Comparison of ENCODE assay signal across 27 cellular contexts in genomic region chr1:164598719-164599118, GRCh38. TPM values are rescaled to one million over a fixed set of nuclear protein-coding genes. Genes with fewer than 3 reads are reported as not detected.
DNase-seq lines count a peak whose midpoint lies in the region; ATAC-seq and TF ChIP-seq lines count a peak whose summit lies in the region.
"Had no signal": no experiment of that assay in that cellular context is flagged by ENCODE, and none has a peak within 500 bp of the region (broad histone marks: within the 10 kb centered on the region; RNA-seq: fewer than 3 reads in every experiment).

No MANE protein-coding gene starts in this region.

- intact Hi-C loops in body of pancreas (cut with DNase I) = no loop called here

- H3K9me3 ChIP-seq in body of pancreas = no peaks in the 10 kb centered on the region
- H3K9me3 ChIP-seq: BE2C, heart left ventricle, lower lobe of right lung, right lobe of liver, thoracic aorta had no signal

- H3K27me3 Mint-ChIP-seq in nephron progenitor cell (ENCODE audit: low read depth, poor library complexity) = no peaks in the 10 kb centered on the region
- H3K27me3 Mint-ChIP-seq: activated CD4-positive, alpha-beta memory T cell treated with anti-CD3 and anti-CD28 coated beads for 36 hours; activated naive CD4-positive, alpha-beta T cell treated with anti-CD3 and anti-CD28 coated beads, Interleukin-2, amount 10 ng/mL, durations not matched to agents 7 days and 5 days had no signal

- ATAC-seq in body of pancreas (no peak), GM18861 (IDR thresholded peaks at IDR 0.05; ENCODE audit: unreplicated experiment) (no peak)
- ATAC-seq: lower lobe of right lung, right lobe of liver had no signal

- peaks cover 57% of the 10 kb centered on the region for H3K36me3 Mint-ChIP-seq in nephron progenitor cell (ENCODE audit: low read depth)
- H3K36me3 Mint-ChIP-seq: activated CD4-positive, alpha-beta memory T cell treated with anti-CD3 and anti-CD28 coated beads for 36 hours; activated naive CD4-positive, alpha-beta T cell treated with anti-CD3 and anti-CD28 coated beads, Interleukin-2, amount 10 ng/mL, durations not matched to agents 7 days and 5 days had no signal

- TF ChIP-seq CTCF in body of pancreas (IDR thresholded peaks at IDR 0.05) (no peak), nephron progenitor cell (IDR thresholded peaks at IDR 0.05) (no peak), coronary artery (IDR thresholded peaks at IDR 0.05) (no peak)

- 35 to 38% methylated on average over 6 of the region's 6 CpGs for WGBS in body of pancreas, 2 donors

- H3K27me3 ChIP-seq in body of pancreas = no peaks in the 10 kb centered on the region
- H3K27me3 ChIP-seq: BE2C, heart left ventricle, right lobe of liver had no signal

- H3K27ac Mint-ChIP-seq in nephron progenitor cell = peak overlapping the region; percentile 54
- H3K27ac Mint-ChIP-seq: activated CD4-positive, alpha-beta memory T cell treated with anti-CD3 and anti-CD28 coated beads for 36 hours; activated naive CD4-positive, alpha-beta T cell treated with anti-CD3 and anti-CD28 coated beads, Interleukin-2, amount 10 ng/mL, durations not matched to agents 7 days and 5 days had no signal

- H3K4me3 ChIP-seq in body of pancreas (no peak overlapping the region), coronary artery (no peak overlapping the region)
- H3K4me3 ChIP-seq: heart left ventricle, lower lobe of right lung, right lobe of liver had no signal

- peaks cover 76% of the 10 kb centered on the region for H3K4me1 ChIP-seq in body of pancreas
- H3K4me1 ChIP-seq: BE2C had no signal

- TF ChIP-seq POLR2A in body of pancreas (IDR thresholded peaks at IDR 0.05) = no peak

- peak overlapping the region in 3 of 4 donors; percentile 59 to 88 (median 87) for H3K27ac ChIP-seq in body of pancreas
- H3K27ac ChIP-seq in coronary artery = no peak overlapping the region
- H3K27ac ChIP-seq: lower lobe of right lung, right lobe of liver had no signal

- H3K9me3 Mint-ChIP-seq in nephron progenitor cell = no peaks in the 10 kb centered on the region
- H3K9me3 Mint-ChIP-seq: activated CD4-positive, alpha-beta memory T cell treated with anti-CD3 and anti-CD28 coated beads for 36 hours; activated naive CD4-positive, alpha-beta T cell treated with anti-CD3 and anti-CD28 coated beads, Interleukin-2, amount 10 ng/mL, durations not matched to agents 7 days and 5 days had no signal

- H3K36me3 ChIP-seq in body of pancreas (replicated peaks in 1 of 2; ENCODE audit: insufficient read depth in 1 of 2, low read depth in 2 of 2) = no peaks in the 10 kb centered on the region
- H3K36me3 ChIP-seq: BE2C, lower lobe of right lung, right lobe of liver, thoracic aorta had no signal

- peaks cover 74% of the 10 kb centered on the region for H3K4me1 Mint-ChIP-seq in nephron progenitor cell
- H3K4me1 Mint-ChIP-seq: activated naive CD4-positive, alpha-beta T cell treated with anti-CD3 and anti-CD28 coated beads, Interleukin-2, amount 10 ng/mL, durations not matched to agents 7 days and 5 days had no signal

- peak overlapping the region; percentile 20 for H3K4me3 Mint-ChIP-seq in nephron progenitor cell
- H3K4me3 Mint-ChIP-seq: activated CD4-positive, alpha-beta memory T cell treated with anti-CD3 and anti-CD28 coated beads for 36 hours; activated naive CD4-positive, alpha-beta T cell treated with anti-CD3 and anti-CD28 coated beads, Interleukin-2, amount 10 ng/mL, durations not matched to agents 7 days and 5 days had no signal

- DNase-seq in SIG-M5 treated with dmso at 0.1 percent for 504 hours (lab: John Stamatoyannopoulos, UW; ENCODE audit: unreplicated experiment) = peak; percentile 22
- DNase-seq in SIG-M5 (lab: John Stamatoyannopoulos, UW) = no peak
- no peak for DNase-seq in body of pancreas
- no peak for DNase-seq in nephron progenitor cell
- DNase-seq in A172 (ENCODE audit: low spot score) = no peak
- DNase-seq in coronary artery (ENCODE audit: low spot score) = no peak
- no peak for DNase-seq in NCI-H187 treated with DMSO at 0.1 percent for 48 hours (lab: John Stamatoyannopoulos, UW)
- DNase-seq: ACHN; activated CD4-positive, alpha-beta memory T cell treated with anti-CD3 and anti-CD28 coated beads for 36 hours; activated CD8-positive, alpha-beta memory T cell treated with anti-CD3 and anti-CD28 coated beads, Interleukin-2, amount 50 U/mL, for 4 hours; activated naive CD4-positive, alpha-beta T cell treated with anti-CD3 and anti-CD28 coated beads, Interleukin-2, amount 10 ng/mL, durations not matched to agents 7 days and 5 days; BE2C; DMS53; effector memory CD4-positive, alpha-beta T cell; foreskin fibroblast; H7; heart left ventricle; kidney glomerular epithelial cell; lower lobe of right lung; NCI-H524 treated with DMSO at 0.1 percent for 48 hours; posterior cingulate gyrus; right lobe of liver; stimulated activated naive CD4-positive, alpha-beta T cell; T-helper 1 cell had no signal

RNA-seq across cellular contexts. Expression of gene PBX1, which starts 39.7 kb away (rescaled TPM):
- total RNA-seq in body of pancreas = 100 to 1,000 TPM in 1 of 2 donors, 10 to 100 TPM in 1; 83.1 to 111 TPM
- 10.0 and 11.7 TPM in 2 replicates for total RNA-seq in A172 (2014; rRNA removed; shearing (Covaris generic))
- total RNA-seq: G401 had no signal

Comparison
In these comparisons a context has a peak if more than half of its experiments do, and no peak if none do; other contexts are left out.
1. H3K27ac ChIP-seq: peak in body of pancreas (3 of 4); none in coronary artery (0 of 2).